15 cellular contexts compared by ENCODE assay signal in genomic region chr2:121777699-121778058, GRCh38. TPM values are rescaled to one million over a fixed set of nuclear protein-coding genes. Genes with fewer than 3 reads are reported as not detected.
DNase-seq lines count a peak whose midpoint lies in the region; ATAC-seq and TF ChIP-seq lines count a peak whose summit lies in the region.
"Had no signal": no experiment of that assay in that cellular context is flagged by ENCODE, and none has a peak within 500 bp of the region (broad histone marks: within the 10 kb centered on the region; RNA-seq: fewer than 3 reads in every experiment).

No MANE protein-coding gene starts in this region.

- WGBS in hepatocyte (ENCODE audit: low lambda C conversion rate, missing lambda C conversion rate): 96% methylated on average over 1 of the region's 1 CpG
- WGBS in neuronal stem cell (ENCODE audit: extremely low coverage in 2 of 2, insufficient read length in 2 of 2, insufficient replicate concordance in 1 of 2), 2 donors: no CpG with 5 or more reads among the region's 1 CpG

- intact Hi-C loops in posterior cingulate gyrus (cut with DNase I): no loop called here

- DNase-seq in DMS53 treated with DMSO at 0.1 percent for 48 hours (lab: John Stamatoyannopoulos, UW; ENCODE audit: unreplicated experiment) (peak; percentile 86), M059J (ENCODE audit: low read depth) (peak; percentile 59), astrocyte of the cerebellum (ENCODE audit: low read depth) (peak; percentile 40), hepatocyte (ENCODE audit: low spot score) (peak; percentile 31), NOMO-1 treated with dmso at 0.1 percent for 144 hours (lab: John Stamatoyannopoulos, UW; ENCODE audit: unreplicated experiment) (no peak), posterior cingulate gyrus (no peak), neuronal stem cell (ENCODE audit: low spot score) (no peak)
- DNase-seq: activated CD4-positive, alpha-beta T cell treated with anti-CD3 and anti-CD28 coated beads, Interleukin-2, amount 50 U/mL, for 1 hour; body of pancreas; hippocampal formation; Kasumi-1; left ventricle myocardium superior; sigmoid colon; T-helper 17 cell had no signal

- H2BK120ac ChIP-seq in neuronal stem cell (ENCODE audit: low read depth, low read length): no peak overlapping the region

- H3K9me3 ChIP-seq in hepatocyte (ENCODE audit: low read depth) (no peaks in the 10 kb centered on the region), neuronal stem cell (replicated peaks in 1 of 2; ENCODE audit: control insufficient read depth in 2 of 2, insufficient read depth in 1 of 2, low read depth in 1 of 2, low read length in 2 of 2) (no peaks in the 10 kb centered on the region)
- H3K9me3 ChIP-seq: body of pancreas, sigmoid colon had no signal

- H3K27ac ChIP-seq in hepatocyte (peak overlapping the region; percentile 71), neuronal stem cell (replicated peaks; ENCODE audit: low read length) (no peak overlapping the region)
- H3K27ac ChIP-seq: body of pancreas, sigmoid colon had no signal

- no peak overlapping the region for H4K8ac ChIP-seq in neuronal stem cell (ENCODE audit: low read depth, low read length)

- H3K9ac ChIP-seq in neuronal stem cell (ENCODE audit: low read depth, low read length, poor library complexity): no peak overlapping the region

- H4K20me1 ChIP-seq in hepatocyte (ENCODE audit: insufficient read depth, poor library complexity, severe bottlenecking): no peaks in the 10 kb centered on the region

- no peaks in the 10 kb centered on the region for H3K9me2 ChIP-seq in hepatocyte (replicated peaks; ENCODE audit: insufficient read depth)

- H2BK5ac ChIP-seq in neuronal stem cell (ENCODE audit: low read length): no peak overlapping the region

- no peak overlapping the region for H3K18ac ChIP-seq in neuronal stem cell (ENCODE audit: low read length)

- no peaks in the 10 kb centered on the region for H3K79me1 ChIP-seq in neuronal stem cell (ENCODE audit: low read depth, low read length)

- no peak overlapping the region for H2BK15ac ChIP-seq in neuronal stem cell (ENCODE audit: low read length)

- H3K4me3 ChIP-seq in astrocyte of the cerebellum (ENCODE audit: low read depth, low read length) (no peak overlapping the region), hepatocyte (no peak overlapping the region), neuronal stem cell (ENCODE audit: low read length in 2 of 2) (no peak overlapping the region)
- H3K4me3 ChIP-seq: body of pancreas, sigmoid colon had no signal

- no peak for ATAC-seq in HG03280 (IDR thresholded peaks at IDR 0.05; ENCODE audit: unreplicated experiment)
- ATAC-seq: body of pancreas, left ventricle myocardium superior, T-helper 17 cell had no signal

- H3K4me1 ChIP-seq in hepatocyte (ENCODE audit: insufficient read depth) (no peaks in the 10 kb centered on the region), neuronal stem cell (ENCODE audit: control insufficient read depth in 2 of 2, insufficient read depth in 1 of 2, low read depth in 1 of 2, low read length in 2 of 2) (peaks cover 2% of the 10 kb centered on the region in 2 donors)
- H3K4me1 ChIP-seq: body of pancreas, sigmoid colon had no signal

- H3K27me3 ChIP-seq in hepatocyte (no peaks in the 10 kb centered on the region), neuronal stem cell (ENCODE audit: control insufficient read depth in 3 of 3, insufficient read depth in 3 of 3, low read depth in 1 of 3, low read length in 3 of 3) (no peaks in the 10 kb centered on the region)
- H3K27me3 ChIP-seq: body of pancreas, sigmoid colon had no signal

- in situ Hi-C loops in astrocyte of the cerebellum (cut with HindIII; ENCODE audit: low sequenced_read_pairs): no loop called here

- H2AK5ac ChIP-seq in neuronal stem cell (ENCODE audit: low read depth, low read length): no peak overlapping the region

- no peaks in the 10 kb centered on the region for H3K36me3 ChIP-seq in hepatocyte (replicated peaks; ENCODE audit: insufficient read depth, low read depth)
- H3K36me3 ChIP-seq in neuronal stem cell (replicated peaks in 1 of 2; ENCODE audit: control insufficient read depth in 2 of 2, insufficient read depth in 2 of 2, low read length in 2 of 2): no peaks in the 10 kb centered on the region
- H3K36me3 ChIP-seq: sigmoid colon had no signal

- H3K4ac ChIP-seq in neuronal stem cell (ENCODE audit: low read length): no peak overlapping the region

- H3K79me2 ChIP-seq in hepatocyte: no peaks in the 10 kb centered on the region

- no peak overlapping the region for H2BK12ac ChIP-seq in neuronal stem cell (ENCODE audit: low read length)

- H2AFZ ChIP-seq in hepatocyte (no peak overlapping the region), neuronal stem cell (ENCODE audit: low read length) (no peak overlapping the region)

- peak overlapping the region; percentile 11 for H3K4me2 ChIP-seq in hepatocyte
- H3K4me2 ChIP-seq in neuronal stem cell (ENCODE audit: insufficient read depth, low read length, poor library complexity, severe bottlenecking): no peak overlapping the region

- TF ChIP-seq CTCF in astrocyte of the cerebellum (IDR thresholded peaks at IDR 0.05; ENCODE audit: low read depth, low read length, missing control alignments) (no peak), hepatocyte (IDR thresholded peaks at IDR 0.05; ENCODE audit: poor library complexity) (no peak)

- no peak overlapping the region for H3K14ac ChIP-seq in neuronal stem cell (ENCODE audit: low read length)

- no peak overlapping the region for H3K23ac ChIP-seq in neuronal stem cell (ENCODE audit: low read depth, low read length, poor library complexity)

- no peak overlapping the region for H4K91ac ChIP-seq in neuronal stem cell (ENCODE audit: low read depth, low read length, poor library complexity)

RNA-seq across cellular contexts. Expression of gene TSN, which starts 22.2 kb away (rescaled TPM):
- 50.5 and 62.8 TPM in 2 replicates for total RNA-seq in M059J (2014; rRNA removed; shearing (Covaris generic))
- 55.2 and 63.2 TPM in 2 replicates for total RNA-seq in hepatocyte
- 43.5 and 45.4 TPM in 2 replicates for polyA plus RNA-seq in hepatocyte
- 32.2 TPM for polyA plus RNA-seq in neuronal stem cell (2013, experiment 1 of 2)
- 30.0 TPM for polyA plus RNA-seq in neuronal stem cell (2013, experiment 2 of 2)

RNA-seq across cellular contexts. Expression of gene NIFK, which starts 41.0 kb away (rescaled TPM):
- 34.2 and 45.4 TPM in 2 replicates for total RNA-seq in M059J (2014; rRNA removed; shearing (Covaris generic))
- total RNA-seq in hepatocyte: 53.6 and 85.7 TPM in 2 replicates
- polyA plus RNA-seq in hepatocyte: 54.6 and 64.5 TPM in 2 replicates
- 71.9 TPM for polyA plus RNA-seq in neuronal stem cell (2013, experiment 1 of 2)
- polyA plus RNA-seq in neuronal stem cell (2013, experiment 2 of 2): 72.4 TPM

Comparison
In these comparisons a context has a peak if more than half of its experiments do, and no peak if none do; other contexts are left out.
1. DNase-seq: peak in DMS53 treated with DMSO at 0.1 percent for 48 hours (single experiment), M059J (single experiment), astrocyte of the cerebellum (single experiment) and hepatocyte (single experiment); none in NOMO-1 treated with dmso at 0.1 percent for 144 hours (single experiment), posterior cingulate gyrus (0 of 10) and neuronal stem cell (single experiment).